Comparison of ENCODE assay signal across 9 cellular contexts in genomic region chr1:38045431-38046332, GRCh38. TPM values are rescaled to one million over a fixed set of nuclear protein-coding genes. Genes with fewer than 3 reads are reported as not detected.
DNase-seq lines count a peak whose midpoint lies in the region; ATAC-seq and TF ChIP-seq lines count a peak whose summit lies in the region.
"Had no signal": no experiment of that assay in that cellular context is flagged by ENCODE, and none has a peak within 500 bp of the region (broad histone marks: within the 10 kb centered on the region; RNA-seq: fewer than 3 reads in every experiment).

No MANE protein-coding gene starts in this region.

- H3K9me3 ChIP-seq in adrenal gland (replicated peaks in 1 of 3): no peaks in the 10 kb centered on the region

- peak overlapping the region in 1 of 5 donors; percentile 80 for H3K27ac ChIP-seq in adrenal gland
- H3K27ac ChIP-seq: epithelial cell of prostate had no signal

- peak; percentile 5 for ATAC-seq in GM18498 (IDR thresholded peaks at IDR 0.05; ENCODE audit: unreplicated experiment)
- ATAC-seq in HG03280 (IDR thresholded peaks at IDR 0.05; ENCODE audit: unreplicated experiment): peak; percentile 6
- no peak for ATAC-seq in GM18868 (IDR thresholded peaks at IDR 0.05; ENCODE audit: unreplicated experiment)

- peak in 6 of 7 donors; percentile 40 to 65 (median 56) for DNase-seq in adrenal gland
- peak; percentile 22 for DNase-seq in mucosa of gallbladder (ENCODE audit: low spot score)
- no peak for DNase-seq in GM10266 (ENCODE audit: extremely low spot score)
- DNase-seq in activated gamma-delta T cell treated with Interleukin-2 at 50 U/mL for 16 hours: no peak
- no peak for DNase-seq in stimulated activated naive CD4-positive, alpha-beta T cell (lab: John Stamatoyannopoulos, UW)

- no peak for TF ChIP-seq CTCF in adrenal gland (IDR thresholded peaks at IDR 0.05)
- TF ChIP-seq CTCF in GM10266 (IDR thresholded peaks at IDR 0.05; ENCODE audit: control insufficient read depth, insufficient read depth, low read depth, missing control alignments): no peak

- H3K36me3 ChIP-seq in adrenal gland (replicated peaks in 1 of 2): no peaks in the 10 kb centered on the region

- TF ChIP-seq POLR2A in adrenal gland (IDR thresholded peaks at IDR 0.05): peak in 1 of 2 donors; percentile 22

- no peaks in the 10 kb centered on the region for H3K27me3 ChIP-seq in adrenal gland

- peak overlapping the region in 1 of 4 donors; percentile 73 for H3K4me3 ChIP-seq in adrenal gland

- 0 to 4% (median 2%) methylated on average over 10 to 114 of the region's 114 CpGs for WGBS in adrenal gland, 4 donors

- peaks cover 18% of the 10 kb centered on the region in 2 donors for H3K4me1 ChIP-seq in adrenal gland (replicated peaks in 1 of 2)

- intact Hi-C loops in adrenal gland (cut with DNase I): no loop called here

RNA-seq across cellular contexts. Expression of gene POU3F1, which starts 0.9 kb away (rescaled TPM):
- 1 to 10 TPM; 1.6 to 6.9 (median 3.0) TPM for total RNA-seq in adrenal gland
- under 1 TPM; 0.05 to 0.40 (median 0.16) TPM for polyA plus RNA-seq in adrenal gland
- total RNA-seq in mucosa of gallbladder: 0.09 TPM

RNA-seq across cellular contexts. Expression of gene UTP11, which starts 33.1 kb away (rescaled TPM):
- total RNA-seq in adrenal gland: 10 to 100 TPM; 25.8 to 71.9 (median 37.4) TPM
- polyA plus RNA-seq in adrenal gland: 100 to 1,000 TPM in 1 of 3 donors, 10 to 100 TPM in 2; 16.0 to 133 (median 26.5) TPM
- 17.7 TPM for total RNA-seq in mucosa of gallbladder

RNA-seq across cellular contexts. Expression of gene FHL3, which starts 40.4 kb away (rescaled TPM):
- total RNA-seq in adrenal gland: 10 to 100 TPM; 14.5 to 47.6 (median 23.2) TPM
- polyA plus RNA-seq in adrenal gland: 10 to 100 TPM in 2 of 3 donors, 1 to 10 TPM in 1; 8.6 to 39.5 (median 31.5) TPM
- 11.2 TPM for total RNA-seq in mucosa of gallbladder

RNA-seq across cellular contexts. Expression of gene SF3A3, which starts 55.9 kb away (rescaled TPM):
- total RNA-seq in adrenal gland (10 to 100 TPM; 30.1 to 95.9 (median 40.8) TPM), mucosa of gallbladder (39.0 TPM)
- 10 to 100 TPM; 24.3 to 78.5 (median 28.2) TPM for polyA plus RNA-seq in adrenal gland

Comparison
In these comparisons a context has a peak if more than half of its experiments do, and no peak if none do; other contexts are left out.
1. DNase-seq: peak in adrenal gland (6 of 7) and mucosa of gallbladder (single experiment); none in GM10266 (single experiment), activated gamma-delta T cell treated with Interleukin-2 at 50 U/mL for 16 hours (single experiment) and stimulated activated naive CD4-positive, alpha-beta T cell (0 of 6).